ENCODE assay signal across 25 cellular contexts in the genomic region with DNA sequence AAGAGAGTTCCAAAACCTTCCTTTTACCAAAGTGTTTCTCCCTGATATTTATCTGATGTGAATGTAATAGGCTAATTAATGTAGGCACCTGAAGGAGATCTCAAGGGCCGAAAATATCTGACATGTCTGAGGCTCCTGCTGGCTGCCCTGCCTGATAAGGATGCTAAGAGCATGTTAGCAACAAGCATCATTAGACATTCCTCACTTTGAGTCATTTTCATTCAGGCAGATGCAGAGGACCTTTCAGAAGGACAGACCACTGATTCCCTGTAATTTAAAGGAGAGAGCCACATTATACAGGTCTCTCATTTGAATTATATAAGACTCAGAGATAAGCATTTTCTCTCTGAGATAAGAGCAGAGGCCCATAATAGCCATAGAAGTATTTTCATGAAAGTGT.
DNase-seq lines count a peak whose midpoint lies in the region; ATAC-seq and TF ChIP-seq lines count a peak whose summit lies in the region.
"Had no signal": no experiment of that assay in that cellular context is flagged by ENCODE, and none has a peak within 500 bp of the region (broad histone marks: within the 10 kb centered on the region; RNA-seq: fewer than 3 reads in every experiment).

No MANE protein-coding gene starts in this region.

- no peak overlapping the region for H2BK120ac ChIP-seq in mesenchymal stem cell (ENCODE audit: low read depth, low read length)

- H3K4me1 ChIP-seq in mesenchymal stem cell (ENCODE audit: control insufficient read depth, insufficient read depth, low read depth, low read length) (peaks cover 5% of the 10 kb centered on the region), upper lobe of right lung (no peaks in the 10 kb centered on the region)
- H3K4me1 ChIP-seq in CD8-positive, alpha-beta T cell (ENCODE audit: insufficient read depth, low read length): no peaks in the 10 kb centered on the region
- H3K4me1 ChIP-seq: foreskin keratinocyte, uterus had no signal

- no peak overlapping the region for H3K4me3 Mint-ChIP-seq in CD8-positive, alpha-beta T cell
- H3K4me3 Mint-ChIP-seq: activated CD4-positive, alpha-beta T cell treated with anti-CD3 and anti-CD28 coated beads for 36 hours; activated naive CD8-positive, alpha-beta T cell; activated T-cell treated with anti-CD3 and anti-CD28 coated beads, Interleukin-2, amount 50 U/mL, for 72 hours; brain; CD4-positive, alpha-beta T cell had no signal

- no peak overlapping the region for H3K27ac Mint-ChIP-seq in CD8-positive, alpha-beta T cell
- H3K27ac Mint-ChIP-seq: activated CD4-positive, alpha-beta T cell treated with anti-CD3 and anti-CD28 coated beads for 36 hours; activated naive CD8-positive, alpha-beta T cell; activated T-cell treated with anti-CD3 and anti-CD28 coated beads, Interleukin-2, amount 50 U/mL, for 72 hours; CD4-positive, alpha-beta T cell had no signal

- H3K79me1 ChIP-seq in mesenchymal stem cell (replicated peaks; ENCODE audit: low read length, poor library complexity, severe bottlenecking): no peaks in the 10 kb centered on the region

- DNase-seq in AG04450 (ENCODE audit: low read depth, low spot score): no peak
- peak; percentile 23 for DNase-seq in HT1080 (ENCODE audit: low read depth)
- peak; percentile 20 for DNase-seq in astrocyte of the hippocampus (ENCODE audit: low read depth, low spot score)
- DNase-seq in mesenchymal stem cell: peak; percentile 46
- DNase-seq in activated naive CD4-positive, alpha-beta T cell treated with Interleukin-2 at 50 U/mL for 16 hours: no peak
- DNase-seq in CD8-positive, alpha-beta T cell: no peak
- DNase-seq in NCI-H82 (lab: John Stamatoyannopoulos, UW): no peak
- no peak for DNase-seq in upper lobe of right lung
- DNase-seq: ACHN; activated CD4-positive, alpha-beta T cell treated with anti-CD3 and anti-CD28 coated beads for 36 hours; activated T-cell treated with anti-CD3 and anti-CD28 coated beads, Interleukin-2, amount 50 U/mL, for 72 hours; CD4-positive, alpha-beta T cell; cortex of kidney; DMS153; GOT3; hippocampal formation; KG1; NCI-H187 treated with DMSO at 0.1 percent for 48 hours; NCI-H510A; stimulated activated CD4-positive, alpha-beta T cell treated with anti-CD3 and anti-CD28 coated beads, Interleukin-15, amount 100 ng/mL, for 24 hours; substantia nigra; uterus had no signal

- POLR2A ChIA-PET in AG04450 (lab: Yijun Ruan, JAX): no interaction called here
- POLR2A ChIA-PET in CD8-positive, alpha-beta T cell (lab: Charles Lee): no interaction called here

- ATAC-seq in CD8-positive, alpha-beta T cell: no peak
- ATAC-seq in upper lobe of right lung: no peak
- ATAC-seq: activated CD4-positive, alpha-beta T cell treated with anti-CD3 and anti-CD28 coated beads for 36 hours; activated T-cell treated with anti-CD3 and anti-CD28 coated beads, Interleukin-2, amount 50 U/mL, for 72 hours; foreskin keratinocyte had no signal

- H2AK5ac ChIP-seq in mesenchymal stem cell (ENCODE audit: low read length, severe bottlenecking): peak overlapping the region; percentile 62

- no peak overlapping the region for H3K4me2 ChIP-seq in mesenchymal stem cell (ENCODE audit: low read length, poor library complexity, severe bottlenecking)

- H2BK5ac ChIP-seq in mesenchymal stem cell (ENCODE audit: low read depth, low read length, poor library complexity, severe bottlenecking): no peak overlapping the region

- H3K4me1 Mint-ChIP-seq in CD8-positive, alpha-beta T cell (ENCODE audit: low read depth): no peaks in the 10 kb centered on the region
- H3K4me1 Mint-ChIP-seq: activated CD4-positive, alpha-beta T cell treated with anti-CD3 and anti-CD28 coated beads for 36 hours had no signal

- no peak overlapping the region for H4K8ac ChIP-seq in mesenchymal stem cell (ENCODE audit: low read length)

- H3K9ac ChIP-seq in mesenchymal stem cell (ENCODE audit: low read length): no peak overlapping the region

- H3K27me3 ChIP-seq in AG04450 (ENCODE audit: control insufficient read depth, insufficient read depth, low read length) (no peaks in the 10 kb centered on the region), mesenchymal stem cell (ENCODE audit: control insufficient read depth in 1 of 2, insufficient read depth in 1 of 2, low read length in 2 of 2) (no peaks in the 10 kb centered on the region), upper lobe of right lung (no peaks in the 10 kb centered on the region)
- no peaks in the 10 kb centered on the region for H3K27me3 ChIP-seq in CD8-positive, alpha-beta T cell (ENCODE audit: insufficient read depth, low read length)
- H3K27me3 ChIP-seq: foreskin keratinocyte, uterus had no signal

- H3K27me3 Mint-ChIP-seq in CD8-positive, alpha-beta T cell (ENCODE audit: low read depth): peaks cover 5% of the 10 kb centered on the region

- H3K23ac ChIP-seq in mesenchymal stem cell (ENCODE audit: low read length in 2 of 2): no peak overlapping the region

- H2BK12ac ChIP-seq in mesenchymal stem cell (ENCODE audit: low read length in 2 of 2): peak overlapping the region in 1 of 2 experiments; percentile 66

- no peaks in the 10 kb centered on the region for H3K36me3 Mint-ChIP-seq in CD8-positive, alpha-beta T cell
- H3K36me3 Mint-ChIP-seq: activated naive CD8-positive, alpha-beta T cell; brain had no signal

- TF ChIP-seq CTCF in AG04450 (IDR thresholded peaks at IDR 0.05; ENCODE audit: low read depth, low read length) (no peak), upper lobe of right lung (IDR thresholded peaks at IDR 0.05) (no peak)
- no peak for TF ChIP-seq CTCF in CD8-positive, alpha-beta T cell (IDR thresholded peaks at IDR 0.05)

- H3K14ac ChIP-seq in mesenchymal stem cell (ENCODE audit: low read length in 2 of 2): no peak overlapping the region

- H4K91ac ChIP-seq in mesenchymal stem cell (ENCODE audit: low read length): peak overlapping the region; percentile 20

- H3K27ac ChIP-seq in AG04450 (ENCODE audit: low read depth, low read length): peak overlapping the region; percentile 76
- H3K27ac ChIP-seq in mesenchymal stem cell (ENCODE audit: low read length, poor library complexity, severe bottlenecking): peak overlapping the region; percentile 62
- no peak overlapping the region for H3K27ac ChIP-seq in CD8-positive, alpha-beta T cell (ENCODE audit: low read depth, low read length)
- H3K27ac ChIP-seq in upper lobe of right lung: no peak overlapping the region
- H3K27ac ChIP-seq: foreskin keratinocyte, uterus had no signal

- no peak overlapping the region for H2AFZ ChIP-seq in mesenchymal stem cell (ENCODE audit: low read depth, low read length)

- CTCF ChIA-PET in AG04450 (lab: Charles Lee): interaction anchor here (0.9 to 1.9 kb wide), 2 partner anchors 10 to 11 kb away, joined by 3 to 8 read pairs; no protein-coding TSS in a partner anchor
- CTCF ChIA-PET in CD8-positive, alpha-beta T cell (lab: Charles Lee): no interaction called here

- H3K4me3 ChIP-seq in AG04450 (ENCODE audit: low read depth, low read length) (no peak overlapping the region), mesenchymal stem cell (ENCODE audit: insufficient read depth in 1 of 2, low read depth in 1 of 2, low read length in 2 of 2) (no peak overlapping the region), upper lobe of right lung (no peak overlapping the region)
- no peak overlapping the region for H3K4me3 ChIP-seq in CD8-positive, alpha-beta T cell (ENCODE audit: low read depth, low read length)
- H3K4me3 ChIP-seq: uterus had no signal

- intact Hi-C loops in CD8-positive, alpha-beta T cell (cut with DNase I, micrococcal nuclease): no loop called here
- intact Hi-C loops in upper lobe of right lung (cut with DNase I): no loop called here

- H3K9me3 ChIP-seq in AG04450 (ENCODE audit: control insufficient read depth, insufficient read depth, low read length) (peaks cover 2% of the 10 kb centered on the region; the same call in 1 of the 2 replicates), mesenchymal stem cell (ENCODE audit: control insufficient read depth, low read length) (peaks cover 17% of the 10 kb centered on the region), upper lobe of right lung (no peaks in the 10 kb centered on the region)
- H3K9me3 ChIP-seq in CD8-positive, alpha-beta T cell (ENCODE audit: low read length): no peaks in the 10 kb centered on the region
- H3K9me3 ChIP-seq: uterus had no signal

- WGBS in mesenchymal stem cell: 43% methylated on average over 1 of the region's 1 CpG

- H3K9me3 Mint-ChIP-seq in CD8-positive, alpha-beta T cell: peaks cover 22% of the 10 kb centered on the region

- peak overlapping the region; percentile 64 for H2BK15ac ChIP-seq in mesenchymal stem cell (ENCODE audit: low read depth, poor library complexity, severe bottlenecking)

- H3K36me3 ChIP-seq in mesenchymal stem cell (ENCODE audit: control insufficient read depth in 1 of 2, insufficient read depth in 2 of 2, low read depth in 1 of 2, low read length in 2 of 2) (no peaks in the 10 kb centered on the region), upper lobe of right lung (no peaks in the 10 kb centered on the region)
- H3K36me3 ChIP-seq in CD8-positive, alpha-beta T cell (ENCODE audit: insufficient read depth, low read length): no peaks in the 10 kb centered on the region
- H3K36me3 ChIP-seq: uterus had no signal

- no peak overlapping the region for H3K4ac ChIP-seq in mesenchymal stem cell (ENCODE audit: low read depth in 1 of 2, low read length in 2 of 2)

- peak overlapping the region in 1 of 2 experiments; percentile 32 for H3K18ac ChIP-seq in mesenchymal stem cell (ENCODE audit: low read depth in 1 of 2, low read length in 2 of 2)

Comparison
In these comparisons a context has a peak if more than half of its experiments do, and no peak if none do; other contexts are left out.
1. DNase-seq: peak in HT1080 (single experiment), astrocyte of the hippocampus (single experiment) and mesenchymal stem cell (single experiment); none in AG04450 (single experiment), activated naive CD4-positive, alpha-beta T cell treated with Interleukin-2 at 50 U/mL for 16 hours (single experiment), CD8-positive, alpha-beta T cell (0 of 7), NCI-H82 (single experiment) and upper lobe of right lung (single experiment).
2. H3K27ac ChIP-seq: peak in AG04450 (single experiment) and mesenchymal stem cell (single experiment); none in CD8-positive, alpha-beta T cell (single experiment) and upper lobe of right lung (single experiment).